25 cellular contexts compared by ENCODE assay signal in genomic region chr1:208038303-208038702, GRCh38.
DNase-seq lines count a peak whose midpoint lies in the region; ATAC-seq and TF ChIP-seq lines count a peak whose summit lies in the region.
"Had no signal": no experiment of that assay in that cellular context is flagged by ENCODE, and none has a peak within 500 bp of the region (broad histone marks: within the 10 kb centered on the region; RNA-seq: fewer than 3 reads in every experiment).

No MANE protein-coding gene starts in this region.

- H3K4me3 ChIP-seq in BLaER1 treated with 17β-estradiol and CSF1 and Interleukin-3, amounts not matched to agents 10 nM and 100 nM: no peak overlapping the region
- H3K4me3 ChIP-seq in trophoblast cell (ENCODE audit: low read depth, low read length): no peak overlapping the region
- no peak overlapping the region for H3K4me3 ChIP-seq in upper lobe of right lung
- H3K4me3 ChIP-seq: GM12878 had no signal

- no peaks in the 10 kb centered on the region; a peak in 1 of 22 replicates for H3K36me3 ChIP-seq in BLaER1 treated with 17β-estradiol and CSF1 and Interleukin-3, amounts not matched to agents 10 nM and 100 nM
- H3K36me3 ChIP-seq in trophoblast cell (ENCODE audit: control insufficient read depth in 1 of 2, insufficient read depth in 2 of 2, low read length in 2 of 2): peaks cover 63 to 77% of the 10 kb centered on the region in 2 experiments
- peaks cover 93% of the 10 kb centered on the region for H3K36me3 ChIP-seq in upper lobe of right lung

- peaks cover 0 to 26% (median 0%) of the 10 kb centered on the region in 11 experiments; a peak in 4 of 22 replicates for H3K27me3 ChIP-seq in BLaER1 treated with 17β-estradiol and CSF1 and Interleukin-3, amounts not matched to agents 10 nM and 100 nM
- H3K27me3 ChIP-seq in trophoblast cell (ENCODE audit: insufficient read depth, low read length) (no peaks in the 10 kb centered on the region), upper lobe of right lung (no peaks in the 10 kb centered on the region)
- H3K27me3 ChIP-seq: BE2C had no signal

- DNase-seq in neural crest cell (ENCODE audit: low read depth, low spot score): no peak
- DNase-seq in trophoblast cell: no peak
- no peak for DNase-seq in COLO668 (lab: John Stamatoyannopoulos, UW; ENCODE audit: unreplicated experiment)
- no peak for DNase-seq in activated CD8-positive, alpha-beta memory T cell treated with anti-CD3 and anti-CD28 coated beads for 24 hours
- no peak for DNase-seq in upper lobe of right lung
- no peak for DNase-seq in D341Med (ENCODE audit: low spot score)
- DNase-seq: 8988T; ACHN; BE2C; C1 segment of cervical spinal cord; Caco-2; Calu3; CD4-positive, alpha-beta memory T cell; CD4-positive, CD25-positive, alpha-beta regulatory T cell; CD8-positive, alpha-beta memory T cell; DMS 273 treated with DMSO at 0.1 percent for 48 hours; DMS153; DMS53; DMS79; DND-41; EL; GDM1 had no signal

- no peaks in the 10 kb centered on the region for H3K9me3 ChIP-seq in BLaER1 treated with 17β-estradiol and CSF1 and Interleukin-3, amounts not matched to agents 10 nM and 100 nM (replicated peaks in 1 of 11)
- H3K9me3 ChIP-seq in trophoblast cell (ENCODE audit: insufficient read depth, low read depth, low read length) (no peaks in the 10 kb centered on the region), upper lobe of right lung (no peaks in the 10 kb centered on the region)
- H3K9me3 ChIP-seq: BE2C, Caco-2 had no signal

- WGBS in trophoblast cell (ENCODE audit: extremely low coverage, insufficient coverage, insufficient read length): no CpG with 5 or more reads among the region's 14 CpGs

- no peak overlapping the region for H2BK5ac ChIP-seq in trophoblast cell (ENCODE audit: low read depth, low read length, poor library complexity)

- no peak overlapping the region for H2AFZ ChIP-seq in trophoblast cell (ENCODE audit: insufficient read depth, low read length, poor library complexity)

- H3K4me2 ChIP-seq in BLaER1 treated with 17β-estradiol and CSF1 and Interleukin-3, amounts not matched to agents 10 nM and 100 nM: peak overlapping the region in 8 of 11 experiments; percentile 37 to 71 (median 50); a peak in 16 of 22 replicates
- H3K4me2 ChIP-seq in trophoblast cell (ENCODE audit: low read length): no peak overlapping the region

- peaks cover 0 to 6% (median 0%) of the 10 kb centered on the region in 11 experiments; a peak in 2 of 22 replicates for H4K20me1 ChIP-seq in BLaER1 treated with 17β-estradiol and CSF1 and Interleukin-3, amounts not matched to agents 10 nM and 100 nM

- intact Hi-C loops in upper lobe of right lung (cut with DNase I): no loop called here

- no peaks in the 10 kb centered on the region for H3K9me3 Mint-ChIP-seq in neural crest cell
- H3K9me3 Mint-ChIP-seq: CD14-positive monocyte; CD4-positive, alpha-beta memory T cell; CD8-positive, alpha-beta memory T cell had no signal

- no peak overlapping the region for H3K4ac ChIP-seq in trophoblast cell (ENCODE audit: low read depth, low read length)

- no peak overlapping the region for H3K4me3 Mint-ChIP-seq in neural crest cell
- H3K4me3 Mint-ChIP-seq: CD14-positive monocyte; CD4-positive, alpha-beta memory T cell; CD4-positive, CD25-positive, alpha-beta regulatory T cell; CD8-positive, alpha-beta memory T cell had no signal

- no peak overlapping the region for H2BK12ac ChIP-seq in trophoblast cell (ENCODE audit: low read length)

- no peak overlapping the region for H2BK120ac ChIP-seq in trophoblast cell (ENCODE audit: insufficient read depth, low read length, poor library complexity)

- peak overlapping the region; percentile 28 for H3K23ac ChIP-seq in trophoblast cell (ENCODE audit: low read length)

- H3K36me3 Mint-ChIP-seq in neural crest cell (ENCODE audit: low read depth): peaks cover 3% of the 10 kb centered on the region
- H3K36me3 Mint-ChIP-seq: CD14-positive monocyte; CD4-positive, alpha-beta memory T cell; CD4-positive, CD25-positive, alpha-beta regulatory T cell had no signal

- peaks cover 0 to 18% (median 9%) of the 10 kb centered on the region in 10 experiments; a peak in 14 of 20 replicates for H3K4me1 ChIP-seq in BLaER1 treated with 17β-estradiol and CSF1 and Interleukin-3, amounts not matched to agents 10 nM and 100 nM
- no peaks in the 10 kb centered on the region for H3K4me1 ChIP-seq in trophoblast cell (ENCODE audit: control insufficient read depth in 1 of 2, insufficient read depth in 2 of 2, low read length in 2 of 2)
- H3K4me1 ChIP-seq in upper lobe of right lung: no peaks in the 10 kb centered on the region
- H3K4me1 ChIP-seq: Caco-2 had no signal

- no peak overlapping the region for H4K8ac ChIP-seq in trophoblast cell (ENCODE audit: low read depth, low read length)

- H3K27me3 Mint-ChIP-seq in neural crest cell (ENCODE audit: low read depth): no peaks in the 10 kb centered on the region

- no peak overlapping the region for H3K14ac ChIP-seq in trophoblast cell (ENCODE audit: low read length)

- H3K27ac ChIP-seq in BLaER1 treated with 17β-estradiol and CSF1 and Interleukin-3, amounts not matched to agents 10 nM and 100 nM: no peak overlapping the region
- no peak overlapping the region for H3K27ac ChIP-seq in trophoblast cell (ENCODE audit: low read depth, low read length)
- no peak overlapping the region for H3K27ac ChIP-seq in upper lobe of right lung

- no peak for ATAC-seq in upper lobe of right lung
- ATAC-seq: GM12878 had no signal

- H2AK5ac ChIP-seq in trophoblast cell (ENCODE audit: low read length): no peak overlapping the region

- no peaks in the 10 kb centered on the region for H3K79me1 ChIP-seq in trophoblast cell (ENCODE audit: low read length)

- no peak overlapping the region for H4K12ac ChIP-seq in trophoblast cell (ENCODE audit: low read depth, low read length)

- H3K79me2 ChIP-seq in trophoblast cell (ENCODE audit: control insufficient read depth, insufficient read depth, low read length, poor library complexity): no peaks in the 10 kb centered on the region

- no peaks in the 10 kb centered on the region for H3K4me1 Mint-ChIP-seq in neural crest cell
- H3K4me1 Mint-ChIP-seq: CD14-positive monocyte; CD4-positive, alpha-beta memory T cell; CD8-positive, alpha-beta memory T cell had no signal

- TF ChIP-seq CTCF in neural crest cell (conservative IDR thresholded peaks at IDR 0.05): no peak
- TF ChIP-seq CTCF in upper lobe of right lung (IDR thresholded peaks at IDR 0.05): no peak

- H3K27ac Mint-ChIP-seq in neural crest cell (ENCODE audit: unreplicated experiment): peak overlapping the region; percentile 6
- H3K27ac Mint-ChIP-seq: CD4-positive, alpha-beta memory T cell; CD8-positive, alpha-beta memory T cell had no signal

- no peak overlapping the region for H4K91ac ChIP-seq in trophoblast cell (ENCODE audit: low read depth, low read length)

- H3K18ac ChIP-seq in trophoblast cell (ENCODE audit: low read length): no peak overlapping the region

- H3K9ac ChIP-seq in BLaER1 treated with 17β-estradiol and CSF1 and Interleukin-3, amounts not matched to agents 10 nM and 100 nM: no peak overlapping the region
- H3K9ac ChIP-seq in trophoblast cell (ENCODE audit: low read length): no peak overlapping the region
